ENCODE assay signal across 8 cellular contexts in the genomic region with DNA sequence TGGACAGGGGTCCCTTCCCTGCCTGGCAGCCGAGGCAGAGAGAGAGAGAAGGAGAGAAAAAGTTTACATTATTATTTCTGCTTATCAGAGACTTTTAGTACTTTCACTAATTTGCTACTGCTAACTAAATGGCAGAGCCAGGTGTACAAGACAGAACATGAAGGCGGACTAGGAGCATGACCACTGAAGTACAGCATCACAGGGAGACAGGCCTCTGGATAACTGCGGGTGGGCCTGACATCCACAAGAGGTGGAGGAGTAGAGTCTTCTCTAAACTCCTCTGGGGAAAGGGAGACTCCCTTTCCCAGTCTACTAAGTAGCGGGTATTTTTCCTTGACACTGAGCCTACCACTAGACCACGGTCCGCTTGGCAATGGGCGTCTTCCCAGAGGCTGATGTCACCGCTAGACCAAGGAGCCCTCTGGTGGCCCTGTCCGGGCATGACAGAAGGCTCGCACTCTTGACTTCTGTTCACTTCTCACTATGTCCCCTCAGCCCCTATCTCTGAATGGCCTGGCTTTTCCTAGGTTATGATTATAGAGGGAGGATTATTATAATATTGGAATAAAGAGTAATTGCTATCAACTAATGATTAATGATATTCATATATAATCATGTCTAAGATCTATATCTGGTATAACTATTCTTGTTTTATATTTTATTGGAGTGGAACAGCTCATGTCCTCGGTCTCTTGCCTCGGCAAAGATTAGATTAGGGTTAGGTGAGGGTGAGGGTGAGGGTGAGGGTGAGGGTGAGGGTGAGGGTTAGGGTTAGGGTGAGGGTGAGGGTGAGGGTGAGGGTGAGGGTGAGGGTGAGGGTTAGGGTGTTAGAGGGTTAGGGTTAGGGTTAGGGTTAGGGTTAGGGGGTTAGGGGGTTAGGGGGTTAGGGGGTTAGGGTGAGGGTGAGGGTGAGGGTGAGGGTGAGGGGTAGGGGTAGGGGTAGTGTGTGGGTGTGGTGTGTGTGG. TPM values are rescaled to one million over a fixed set of nuclear protein-coding genes. Genes with fewer than 3 reads are reported as not detected.
A peak's percentile ranks its signal among the peaks of the same experiment; 100 is the strongest.
DNase-seq lines count a peak whose midpoint lies in the region; TF ChIP-seq lines count a peak whose summit lies in the region.
"Not testable (repeated sequence)": the region's sequence is repeated elsewhere in the genome, so short reads cannot be mapped to it uniquely, and the experiment has no call there.

No MANE protein-coding gene starts in this region.

- POLR2A ChIA-PET in PC-9 (lab: Charles Lee; ENCODE audit: unreplicated experiment), result not testable (repeated sequence)

- not testable (repeated sequence) for H2AFZ ChIP-seq in PC-9

- not testable (repeated sequence) for H3K9me3 ChIP-seq in PC-9 (ENCODE audit: insufficient read depth, low read depth); left ventricle myocardium inferior (replicated peaks)

- TF ChIP-seq CTCF in GM13976 (IDR thresholded peaks at IDR 0.05; ENCODE audit: borderline replicate concordance, control extremely low read depth, extremely low read depth, insufficient read depth, missing control alignments) (peak; percentile 72), PC-9 (conservative IDR thresholded peaks at IDR 0.05) (peak; percentile 82), left ventricle myocardium inferior (IDR thresholded peaks at IDR 0.05; ENCODE audit: borderline replicate concordance) (peak; percentile 88), neural crest cell (conservative IDR thresholded peaks at IDR 0.05) (peak; percentile 84)

- H3K27me3 Mint-ChIP-seq in neural crest cell (ENCODE audit: low read depth), result not testable (repeated sequence)

- H3K36me3 ChIP-seq in PC-9 (ENCODE audit: low read depth); left ventricle myocardium inferior: not testable (repeated sequence)

- H3K4me1 Mint-ChIP-seq in neural crest cell, result not testable (repeated sequence)

- not testable (repeated sequence) for H3K9me2 ChIP-seq in PC-9 (ENCODE audit: insufficient read depth)

- CTCF ChIA-PET in PC-9 (lab: Charles Lee), result not testable (repeated sequence)

- not testable (repeated sequence) for H3K27ac Mint-ChIP-seq in neural crest cell (ENCODE audit: unreplicated experiment)

- not testable (repeated sequence) for H3K79me2 ChIP-seq in PC-9 (ENCODE audit: low read depth)

- BruUV-seq in PC-9 (replicated peaks; lab: Mats Ljungman, UMichigan), result not testable (repeated sequence)

- intact Hi-C loops in PC-9 (cut with micrococcal nuclease; ENCODE audit: unreplicated experiment); left ventricle myocardium inferior (cut with micrococcal nuclease): not testable (repeated sequence)

- not testable (repeated sequence) for H3K36me3 Mint-ChIP-seq in neural crest cell (ENCODE audit: low read depth)

- H3K9me3 Mint-ChIP-seq in neural crest cell, result not testable (repeated sequence)

- H3K27ac ChIP-seq in PC-9; left ventricle myocardium inferior (replicated peaks): not testable (repeated sequence)

- peak overlapping the region; percentile 50 for H3K4me3 Mint-ChIP-seq in neural crest cell

- H3K27me3 ChIP-seq in PC-9 (ENCODE audit: insufficient read depth, low read depth); left ventricle myocardium inferior (ENCODE audit: low read depth): not testable (repeated sequence)

- H3K4me2 ChIP-seq in PC-9, result not testable (repeated sequence)

- not testable (repeated sequence) for H4K20me1 ChIP-seq in PC-9 (ENCODE audit: insufficient read depth)

- DNase-seq in ACHN (peak; percentile 69), PC-9 (peak; percentile 34 to 50), cerebellar cortex (ENCODE audit: low spot score) (peak; percentile 69), left ventricle myocardium inferior (peak; percentile 68), neural crest cell (ENCODE audit: low read depth, low spot score) (peak; percentile 70)
- not testable (repeated sequence) for DNase-seq in GM13976 (ENCODE audit: low spot score)
- peak; percentile 36 for DNase-seq in activated CD8-positive, alpha-beta memory T cell treated with anti-CD3 and anti-CD28 coated beads, Interleukin-2, amount 50 U/mL, for 24 hours (ENCODE audit: extremely low read depth)
- peak in 2 of 3 experiments; percentile 22 to 29 for DNase-seq in stimulated activated CD4-positive, alpha-beta T cell treated with anti-CD3 and anti-CD28 coated beads, TNF-alpha, amount 100 ng/mL, for 4 hours (ENCODE audit: low read depth in 3 of 3)

- in situ Hi-C loops in ACHN (cut with HindIII; ENCODE audit: low pct_ligation_motif_present, low pct_unique_long_range_greater_than_20kb, low sequenced_read_pairs); GM13976 (cut with MboI; ENCODE audit: low sequenced_read_pairs, unreplicated experiment): not testable (repeated sequence)

- H3K4me1 ChIP-seq in PC-9 (replicated peaks; ENCODE audit: insufficient read depth); left ventricle myocardium inferior: not testable (repeated sequence)

- H3F3A ChIP-seq in PC-9 (ENCODE audit: insufficient read depth, low read depth), result not testable (repeated sequence)

- H3K4me3 ChIP-seq in PC-9, left ventricle myocardium inferior: not testable (repeated sequence)

RNA-seq across cellular contexts. Expression of a gene that starts 10.5 kb away (rescaled TPM):
- total RNA-seq in PC-9 (2021) (0.15 and 0.23 TPM in 2 replicates), left ventricle myocardium inferior (2.0 TPM), neural crest cell (28.0 and 28.3 TPM in 2 replicates)
